Comparison of ENCODE assay signal across 8 cellular contexts in genomic region chr7:112450807-112451661, GRCh38. TPM values are rescaled to one million over a fixed set of nuclear protein-coding genes. Genes with fewer than 3 reads are reported as not detected.
DNase-seq lines count a peak whose midpoint lies in the region; ATAC-seq and TF ChIP-seq lines count a peak whose summit lies in the region.

No MANE protein-coding gene starts in this region.

- peaks cover 20 to 30% (median 24%) of the 10 kb centered on the region in 3 donors for H3K4me1 Mint-ChIP-seq in IgD-negative memory B cell

- peak overlapping the region; percentile 97 to 100 (median 99) for H3K27ac Mint-ChIP-seq in IgD-negative memory B cell

- no TSS peak for BruUV-seq in OCI-LY7 (replicated peaks; lab: Mats Ljungman, UMichigan)

- peaks cover 20% of the 10 kb centered on the region for H3K4me1 ChIP-seq in OCI-LY7 (ENCODE audit: insufficient read depth, low read length, poor library complexity, severe bottlenecking)

- POLR2A ChIA-PET in OCI-LY7 (lab: Charles Lee), result interaction anchor here (0.6 to 5.2 kb wide), 15 partner anchors 9 to 924 kb away, joined by 3 to 81 read pairs (median 5); partner anchors contain the start of genes DOCK4 and ZNF277

- peak overlapping the region; percentile 88 for H3K4me2 ChIP-seq in OCI-LY7 (ENCODE audit: low read length)

- no peaks in the 10 kb centered on the region for H3K9me3 Mint-ChIP-seq in IgD-negative memory B cell

- CTCF ChIA-PET in OCI-LY7 (lab: Charles Lee; ENCODE audit: unreplicated experiment), result interaction anchor here (0.9 to 2.0 kb wide), 3 partner anchors 8 to 29 kb away, joined by 3 to 15 read pairs (median 3); no protein-coding TSS in a partner anchor

- peak overlapping the region; percentile 95 for H3K4me3 ChIP-seq in OCI-LY7 (ENCODE audit: low read depth, low read length, poor library complexity, severe bottlenecking)

- DNase-seq in DMS 273 treated with DMSO at 0.1 percent for 48 hours (lab: John Stamatoyannopoulos, UW), result peak; percentile 95
- DNase-seq in OCI-LY7 (ENCODE audit: low spot score), result peak; percentile 96
- peak; percentile 77 for DNase-seq in activated T-cell treated with anti-CD3 and anti-CD28 coated beads for 48 hours (ENCODE audit: low read depth)
- DNase-seq in epithelial cell of prostate (ENCODE audit: low read depth, low spot score), result peak; percentile 76
- DNase-seq in middle frontal gyrus (ENCODE audit: extremely low spot score, low spot score), result peak; percentile 96
- peak; percentile 73 to 81 for DNase-seq in stimulated activated CD8-positive, alpha-beta memory T cell treated with anti-CD3 and anti-CD28 coated beads, Interleukin-15, amount 100 ng/mL, for 48 hours (ENCODE audit: low read depth in 2 of 2)

- no peaks in the 10 kb centered on the region for H3K9me2 ChIP-seq in OCI-LY7 (ENCODE audit: insufficient read depth, low read length)

- peak overlapping the region; percentile 74 for H3K27ac ChIP-seq in OCI-LY7 (ENCODE audit: low read depth, low read length, poor library complexity, severe bottlenecking)
- H3K27ac ChIP-seq in epithelial cell of prostate, result peak overlapping the region; percentile 87

- H3K36me3 ChIP-seq in OCI-LY7 (ENCODE audit: insufficient read depth, low read length), result peaks cover 26% of the 10 kb centered on the region

- H2AFZ ChIP-seq in OCI-LY7 (ENCODE audit: low read length), result peak overlapping the region; percentile 74

- no peaks in the 10 kb centered on the region for H3K27me3 Mint-ChIP-seq in IgD-negative memory B cell

- no peaks in the 10 kb centered on the region for H3K9me3 ChIP-seq in OCI-LY7 (ENCODE audit: low read length)

- peaks cover 52% of the 10 kb centered on the region for H3K79me2 ChIP-seq in OCI-LY7 (ENCODE audit: insufficient read depth, low read depth, low read length)

- ATAC-seq in GM21619 (IDR thresholded peaks at IDR 0.05; ENCODE audit: unreplicated experiment), result peak; percentile 80

- intact Hi-C loops in OCI-LY7 (cut with micrococcal nuclease; ENCODE audit: unreplicated experiment), result loop anchor here (1.0 to 10.0 kb wide), 4 partner anchors 29 to 694 kb away; partner anchors contain the start of genes DOCK4 and ZNF277

- H4K20me1 ChIP-seq in OCI-LY7 (ENCODE audit: insufficient read depth, low read length), result peaks cover 26% of the 10 kb centered on the region

- TF ChIP-seq CTCF in OCI-LY7 (conservative IDR thresholded peaks at IDR 0.05; ENCODE audit: low read length), result no peak

- H3K36me3 Mint-ChIP-seq in IgD-negative memory B cell, result no peaks in the 10 kb centered on the region

- H3K4me3 Mint-ChIP-seq in IgD-negative memory B cell, result peak overlapping the region; percentile 89 to 100 (median 100)

RNA-seq across cellular contexts. Expression of gene IFRD1, which starts 0.8 kb away (rescaled TPM):
- polyA plus RNA-seq in IgD-negative memory B cell, result 38.4 TPM
- 49.1 and 54.9 TPM in 2 replicates for total RNA-seq in OCI-LY7 (2014; rRNA removed; shearing (Covaris generic))
- total RNA-seq in OCI-LY7 (2022), result 65.6 and 82.2 TPM in 2 replicates

RNA-seq across cellular contexts. Expression of gene LSMEM1, which starts 29.8 kb away (rescaled TPM):
- polyA plus RNA-seq in IgD-negative memory B cell, result 0.33 TPM
- 0.31 and 0.32 TPM in 2 replicates for total RNA-seq in OCI-LY7 (2014; rRNA removed; shearing (Covaris generic))
- total RNA-seq in OCI-LY7 (2022), result 1.5 and 1.9 TPM in 2 replicates

Comparison
In these comparisons a context has a peak if more than half of its experiments do, and no peak if none do; other contexts are left out.
1. Peak in every context shown above with its lines: DNase-seq, ATAC-seq, H3K4me3 ChIP-seq and H3K27ac ChIP-seq.